2 cellular contexts compared by ENCODE assay signal in genomic region chr7:75920431-75921161, GRCh38.
A peak's percentile ranks its signal among the peaks of the same experiment; 100 is the strongest.
TF ChIP-seq lines count a peak whose summit lies in the region.

No MANE protein-coding gene starts in this region.

TF ChIP-seq in A549, 52 proteins besides CTCF, POLR2A, EP300 and RAD21 (continued from another document):
- TF ChIP-seq BCL3 (IDR thresholded peaks at IDR 0.05) (no peak), RFX5 (IDR thresholded peaks at IDR 0.05) (no peak), KDM5A (IDR thresholded peaks at IDR 0.05) (no peak), ZC3H11A (IDR thresholded peaks at IDR 0.05) (no peak), EHMT2 (IDR thresholded peaks at IDR 0.05; ENCODE audit: low read depth) (no peak), JUNB (IDR thresholded peaks at IDR 0.05) (no peak), USF2 (IDR thresholded peaks at IDR 0.05) (no peak), RARB (CRISPR knock-in tag; IDR thresholded peaks at IDR 0.05) (no peak), PBX3 (IDR thresholded peaks at IDR 0.05) (no peak), TFCP2L1 (CRISPR knock-in tag; IDR thresholded peaks at IDR 0.05) (no peak), FOXS1 (CRISPR knock-in tag; IDR thresholded peaks at IDR 0.05) (no peak), NPAS2 (CRISPR knock-in tag; IDR thresholded peaks at IDR 0.05; ENCODE audit: borderline replicate concordance) (no peak)

TF ChIP-seq in K562, 482 proteins besides CTCF, POLR2A, EP300 and RAD21 (continues in another document):
- TF ChIP-seq ZNF639 (CRISPR knock-in tag; conservative IDR thresholded peaks at IDR 0.05 in 1 of 2, IDR thresholded peaks at IDR 0.05 in 1 of 2) = no peak
- no peak for TF ChIP-seq ZBTB33 (CRISPR knock-in tag; IDR thresholded peaks at IDR 0.05)
- peak; percentile 44 for TF ChIP-seq CCNT2 (IDR thresholded peaks at IDR 0.05; ENCODE audit: borderline replicate concordance, extremely low read depth, insufficient read length, low read depth, low read length)
- peak; percentile 87 for TF ChIP-seq MEIS2 (IDR thresholded peaks at IDR 0.05; ENCODE audit: partially characterized antibody)
- TF ChIP-seq ZNF280B (CRISPR knock-in tag; IDR thresholded peaks at IDR 0.05) = no peak
- no peak for TF ChIP-seq PHF20 (IDR thresholded peaks at IDR 0.05; ENCODE audit: partially characterized antibody)
- TF ChIP-seq FOXK2 (conservative IDR thresholded peaks at IDR 0.05 in 1 of 2, IDR thresholded peaks at IDR 0.05 in 1 of 2; ENCODE audit: low read depth in 2 of 2) = no peak
- no peak for TF ChIP-seq ZBTB40 (IDR thresholded peaks at IDR 0.05)
- no peak for TF ChIP-seq ZBTB40 (CRISPR knock-in tag; IDR thresholded peaks at IDR 0.05)
- 0 out of 2 replicates have a peak, but pooled peaks have one; percentile 11 for TF ChIP-seq TEAD4 (IDR thresholded peaks at IDR 0.05; ENCODE audit: low read length)
- no peak for TF ChIP-seq TEAD4 (CRISPR knock-in tag; IDR thresholded peaks at IDR 0.05; ENCODE audit: borderline replicate concordance)
- peak; percentile 33 for TF ChIP-seq SMARCE1 (IDR thresholded peaks at IDR 0.05)
- TF ChIP-seq CGGBP1 (CRISPR knock-in tag; IDR thresholded peaks at IDR 0.05) = no peak
- TF ChIP-seq CTCFL (IDR thresholded peaks at IDR 0.05; ENCODE audit: borderline replicate concordance, insufficient read depth, low read depth, low read length, poor library complexity, severe bottlenecking) = no peak
- no peak for TF ChIP-seq NFXL1 (CRISPR knock-in tag; IDR thresholded peaks at IDR 0.05)
- TF ChIP-seq E2F3 (CRISPR knock-in tag; IDR thresholded peaks at IDR 0.05) = no peak
- TF ChIP-seq CXXC5 (CRISPR knock-in tag; IDR thresholded peaks at IDR 0.05) = no peak
- TF ChIP-seq NFE2 (IDR thresholded peaks at IDR 0.05; ENCODE audit: low read depth) = peak; percentile 87
- peak; percentile 90 for TF ChIP-seq PKNOX1 (IDR thresholded peaks at IDR 0.05)
- no peak for TF ChIP-seq ARID2 (IDR thresholded peaks at IDR 0.05)
- no peak for TF ChIP-seq BDP1 (IDR thresholded peaks at IDR 0.05; ENCODE audit: insufficient read depth, insufficient read length)
- TF ChIP-seq MAFG (tag; conservative IDR thresholded peaks at IDR 0.05) = peak; percentile 69
- TF ChIP-seq ZNF253 (CRISPR knock-in tag; conservative IDR thresholded peaks at IDR 0.05) = no peak
- no peak for TF ChIP-seq VEZF1 (CRISPR knock-in tag; IDR thresholded peaks at IDR 0.05)
- no peak for TF ChIP-seq SMC3 (conservative IDR thresholded peaks at IDR 0.05; ENCODE audit: insufficient read depth, low read depth, low read length)
- peak; percentile 22; the same call in 1 of the 2 replicates for TF ChIP-seq CREB1 (IDR thresholded peaks at IDR 0.05)
- peak; percentile 49; the same call in 1 of the 2 replicates for TF ChIP-seq CREB1 (CRISPR knock-in tag; IDR thresholded peaks at IDR 0.05)
- TF ChIP-seq POU5F1 (IDR thresholded peaks at IDR 0.05; ENCODE audit: borderline replicate concordance, low read depth, low read length, partially characterized antibody) = no peak
- TF ChIP-seq LEF1 (IDR thresholded peaks at IDR 0.05) = peak; percentile 27; the same call in 1 of the 2 replicates
- TF ChIP-seq ZNF232 (CRISPR knock-in tag; IDR thresholded peaks at IDR 0.05) = no peak
- no peak for TF ChIP-seq SREBF2 (CRISPR knock-in tag; IDR thresholded peaks at IDR 0.05)
- peak; percentile 26 for TF ChIP-seq SOX6 (IDR thresholded peaks at IDR 0.05)
- peak; percentile 74 for TF ChIP-seq ZNF239 (CRISPR knock-in tag; IDR thresholded peaks at IDR 0.05)
- TF ChIP-seq ZFP30 (CRISPR knock-in tag; IDR thresholded peaks at IDR 0.05; ENCODE audit: borderline replicate concordance) = no peak
- no peak for TF ChIP-seq RBM15 (IDR thresholded peaks at IDR 0.05; ENCODE audit: insufficient read depth, low read length)
- TF ChIP-seq HDAC6 (IDR thresholded peaks at IDR 0.05; ENCODE audit: low read depth, low read length) = no peak
- no peak for TF ChIP-seq CC2D1A (IDR thresholded peaks at IDR 0.05)
- peak; percentile 54; the same call in 1 of the 2 replicates for TF ChIP-seq JUND (IDR thresholded peaks at IDR 0.05; ENCODE audit: borderline replicate concordance, low read depth, low read length)
- TF ChIP-seq JUND (tag; IDR thresholded peaks at IDR 0.05; ENCODE audit: borderline replicate concordance, low read depth, low read length) = peak; percentile 62; the same call in 2 of the 3 replicates
- no peak for TF ChIP-seq ATF1 (CRISPR knock-in tag; IDR thresholded peaks at IDR 0.05)
- TF ChIP-seq ATF1 (tag; IDR thresholded peaks at IDR 0.05) = peak; percentile 60
- peak; percentile 28; the same call in 1 of the 2 replicates for TF ChIP-seq CBFA2T3 (IDR thresholded peaks at IDR 0.05)
- no peak for TF ChIP-seq SRSF3 (IDR thresholded peaks at IDR 0.05; ENCODE audit: insufficient read depth, low read length)
- TF ChIP-seq CREM (IDR thresholded peaks at IDR 0.05; ENCODE audit: low read depth) = peak; percentile 73
- peak; percentile 85; the same call in 1 of the 2 replicates for TF ChIP-seq CTBP1 (IDR thresholded peaks at IDR 0.05; ENCODE audit: borderline replicate concordance)
